ENCODE assay signal across 8 cellular contexts in the genomic region with DNA sequence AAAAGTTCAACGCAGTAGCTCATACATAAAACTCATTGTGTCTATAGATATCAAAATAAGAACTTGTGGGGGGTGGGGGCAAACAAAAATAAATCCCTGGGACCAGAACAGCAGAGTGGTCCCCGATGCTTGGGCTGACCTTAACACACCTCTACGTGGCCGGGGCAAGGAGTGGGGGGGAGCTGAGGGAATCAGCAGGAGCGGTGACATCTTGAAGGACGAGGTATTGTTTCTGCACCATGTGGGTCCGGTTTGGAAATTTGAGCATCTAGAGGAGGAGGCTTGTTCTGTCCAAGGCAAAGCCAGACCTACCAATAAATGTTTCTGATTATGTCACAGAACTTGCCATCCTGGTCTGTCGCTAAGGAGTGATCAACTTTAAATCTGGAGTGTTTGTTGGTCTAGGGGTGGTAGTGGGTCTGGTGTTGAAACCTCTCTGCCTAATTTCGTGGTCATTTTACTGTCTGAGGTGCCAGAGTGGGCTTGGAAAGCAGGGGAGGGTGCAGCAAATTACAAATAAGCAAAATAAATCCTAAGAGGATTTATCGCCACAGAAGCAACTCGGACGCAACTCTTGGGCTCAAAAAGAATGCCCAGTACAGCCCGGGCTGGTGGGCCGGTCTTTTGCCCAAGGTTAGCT. TPM values are rescaled to one million over a fixed set of nuclear protein-coding genes. Genes with fewer than 3 reads are reported as not detected.
A peak's percentile ranks its signal among the peaks of the same experiment; 100 is the strongest.
DNase-seq lines count a peak whose midpoint lies in the region; ATAC-seq, FAIRE-seq and TF ChIP-seq lines count a peak whose summit lies in the region.

No MANE protein-coding gene starts in this region.

- peaks cover 37% of the 10 kb centered on the region for H3K79me2 ChIP-seq in K562 (ENCODE audit: control insufficient read depth, insufficient read depth, low read length)

- H3K9me3 ChIP-seq in heart right ventricle (no peaks in the 10 kb centered on the region), K562 (replicated peaks; ENCODE audit: control insufficient read depth, insufficient read depth, low read depth, low read length) (no peaks in the 10 kb centered on the region), lower lobe of right lung (no peaks in the 10 kb centered on the region)

- H3K27me3 ChIP-seq in heart right ventricle (no peaks in the 10 kb centered on the region), K562 (ENCODE audit: control insufficient read depth in 2 of 2, insufficient read depth in 2 of 2, low read length in 2 of 2) (no peaks in the 10 kb centered on the region), lower lobe of right lung (ENCODE audit: low read depth) (no peaks in the 10 kb centered on the region)

- H3K9me1 ChIP-seq in K562 (ENCODE audit: control insufficient read depth, insufficient read depth, low read length), result no peaks in the 10 kb centered on the region

- TF ChIP-seq CTCF in heart right ventricle (IDR thresholded peaks at IDR 0.05) (no peak), K562 (IDR thresholded peaks at IDR 0.05 in 2 of 3, conservative IDR thresholded peaks at IDR 0.05 in 1 of 3; ENCODE audit: insufficient read depth in 2 of 3, low read depth in 1 of 3, low read length in 3 of 3) (no peak; a peak in 1 of 6 replicates), lower lobe of right lung (IDR thresholded peaks at IDR 0.05) (no peak), GM20000 (IDR thresholded peaks at IDR 0.05; ENCODE audit: extremely low read depth, missing control alignments) (no peak)

- no TSS peak for BruUV-seq in K562 (replicated peaks; lab: Mats Ljungman, UMichigan)

- in situ Hi-C loops in K562 (cut with MboI), result no loop called here

- peak overlapping the region; percentile 69 for H3K4me2 ChIP-seq in K562 (ENCODE audit: insufficient read depth, low read length)

- H2AFZ ChIP-seq in K562 (ENCODE audit: low read depth, low read length), result peak overlapping the region; percentile 90

- CTCF ChIA-PET in K562 (lab: Yijun Ruan, JAX; ENCODE audit: low intra/inter-chr PET ratio), result no interaction called here

- no peaks in the 10 kb centered on the region for H3K36me3 ChIP-seq in heart right ventricle
- H3K36me3 ChIP-seq in K562 (ENCODE audit: control insufficient read depth, insufficient read depth, low read length), result no peaks in the 10 kb centered on the region
- H3K36me3 ChIP-seq in lower lobe of right lung, result no peaks in the 10 kb centered on the region

- no peak for DNase-seq in heart right ventricle
- DNase-seq in Right ventricle myocardium inferior (ENCODE audit: missing footprints), result no peak
- DNase-seq in K562 (ENCODE audit: extremely low read depth in 1 of 4, low spot score in 3 of 4), result no peak
- DNase-seq in lower lobe of right lung, result no peak
- no peak for DNase-seq in stimulated activated CD4-positive, alpha-beta T cell treated with anti-CD3 and anti-CD28 coated beads, Interleukin-4, amount 100 ng/mL, for 1 hour
- DNase-seq in NCI-H2107 (lab: John Stamatoyannopoulos, UW), result no peak
- DNase-seq in GM20000 (ENCODE audit: low spot score), result no peak

- TF ChIP-seq POLR2A in K562 (conservative IDR thresholded peaks at IDR 0.05), result no peak

- H3K4me1 ChIP-seq in heart right ventricle (peaks cover 0 to 42% (median 29%) of the 10 kb centered on the region in 9 donors), K562 (replicated peaks in 1 of 2; ENCODE audit: control insufficient read depth in 2 of 2, insufficient read depth in 2 of 2, low read length in 2 of 2) (peaks cover 13 to 24% of the 10 kb centered on the region in 2 experiments; a peak in 4 of 5 replicates), lower lobe of right lung (peaks cover 39% of the 10 kb centered on the region)

- no peak for FAIRE-seq in K562 (lab: Jason Lieb, UNC)

- peak overlapping the region; percentile 64 to 99 (median 99) for H3K4me3 ChIP-seq in heart right ventricle
- H3K4me3 ChIP-seq in K562, result peak overlapping the region; percentile 93
- H3K4me3 ChIP-seq in lower lobe of right lung, result peak overlapping the region; percentile 98

- POLR2A ChIA-PET in K562 (lab: Yijun Ruan, JAX), result interaction anchor here (0.7 to 1.2 kb wide), 2 partner anchors 9 to 85 kb away, joined by 3 read pairs; no protein-coding TSS in a partner anchor

- peak overlapping the region; percentile 38 to 97; a peak in 3 of 4 replicates for H3K9ac ChIP-seq in K562 (ENCODE audit: insufficient read depth in 1 of 2, low read depth in 2 of 2, low read length in 2 of 2)

- intact Hi-C loops in heart right ventricle (cut with DNase I) (loop anchor here in 8 of 10 donors (2.0 to 10.0 kb wide), 9 partner anchors 53 to 343 kb away; no protein-coding TSS in a partner anchor), Right ventricle myocardium inferior (cut with DNase I) (loop anchor here (2.0 to 10.0 kb wide), 4 partner anchors 55 to 243 kb away; no protein-coding TSS in a partner anchor), K562 (cut with micrococcal nuclease) (loop anchor here (2.0 to 10.0 kb wide), 2 partner anchors 59 to 343 kb away; no protein-coding TSS in a partner anchor), lower lobe of right lung (cut with DNase I) (no loop called here)

- H3K27ac ChIP-seq in heart right ventricle (peak overlapping the region; percentile 19 to 98 (median 95)), K562 (ENCODE audit: extremely low read depth, low read depth, low read length) (peak overlapping the region; percentile 38; the same call in 1 of the 3 replicates), lower lobe of right lung (peak overlapping the region; percentile 100)

- TF ChIP-seq RAD21 in K562 (CRISPR knock-in tag; conservative IDR thresholded peaks at IDR 0.05 in 1 of 2, IDR thresholded peaks at IDR 0.05 in 1 of 2), result no peak

- H4K20me1 ChIP-seq in K562 (replicated peaks; ENCODE audit: control insufficient read depth, insufficient read depth, low read length), result peaks cover 4% of the 10 kb centered on the region; the same call in 1 of the 2 replicates

- ATAC-seq in heart right ventricle (no peak), Right ventricle myocardium inferior (no peak), K562 (no peak), lower lobe of right lung (no peak), HG02938 (IDR thresholded peaks at IDR 0.05; ENCODE audit: unreplicated experiment) (no peak)

- TF ChIP-seq EP300 in K562 (IDR thresholded peaks at IDR 0.05; ENCODE audit: low read length), result no peak

- 38 to 40% methylated on average over 14 of the region's 14 CpGs for WGBS in heart right ventricle, 2 donors
- WGBS in K562 (ENCODE audit: insufficient coverage, low coverage, missing lambda C conversion rate), result 27% methylated on average over 14 of the region's 14 CpGs

TF ChIP-seq in K562, 482 proteins besides CTCF, POLR2A, EP300 and RAD21 (continues in another document):
- no peak for TF ChIP-seq BRD4 (IDR thresholded peaks at IDR 0.05)
- TF ChIP-seq, protein P1, sequence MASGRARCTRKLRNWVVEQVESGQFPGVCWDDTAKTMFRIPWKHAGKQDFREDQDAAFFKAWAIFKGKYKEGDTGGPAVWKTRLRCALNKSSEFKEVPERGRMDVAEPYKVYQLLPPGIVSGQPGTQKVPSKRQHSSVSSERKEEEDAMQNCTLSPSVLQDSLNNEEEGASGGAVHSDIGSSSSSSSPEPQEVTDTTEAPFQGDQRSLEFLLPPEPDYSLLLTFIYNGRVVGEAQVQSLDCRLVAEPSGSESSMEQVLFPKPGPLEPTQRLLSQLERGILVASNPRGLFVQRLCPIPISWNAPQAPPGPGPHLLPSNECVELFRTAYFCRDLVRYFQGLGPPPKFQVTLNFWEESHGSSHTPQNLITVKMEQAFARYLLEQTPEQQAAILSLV (tag; IDR thresholded peaks at IDR 0.05), result no peak
- TF ChIP-seq U2AF1 (optimal IDR thresholded peaks at IDR 0.05; ENCODE audit: low read depth, low read length), result no peak
- TF ChIP-seq SPI1 (IDR thresholded peaks at IDR 0.05; ENCODE audit: borderline replicate concordance, low read depth, low read length), result no peak
- TF ChIP-seq, protein P2, sequence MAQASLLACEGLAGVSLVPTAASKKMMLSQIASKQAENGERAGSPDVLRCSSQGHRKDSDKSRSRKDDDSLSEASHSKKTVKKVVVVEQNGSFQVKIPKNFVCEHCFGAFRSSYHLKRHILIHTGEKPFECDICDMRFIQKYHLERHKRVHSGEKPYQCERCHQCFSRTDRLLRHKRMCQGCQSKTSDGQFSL (CRISPR knock-in tag; IDR thresholded peaks at IDR 0.05), result peak; percentile 63; the same call in 1 of the 2 replicates
- TF ChIP-seq, protein P2 (tag; IDR thresholded peaks at IDR 0.05), result no peak
- TF ChIP-seq HSF4 (CRISPR knock-in tag; IDR thresholded peaks at IDR 0.05; ENCODE audit: borderline replicate concordance), result no peak
- no peak for TF ChIP-seq SMC3 (conservative IDR thresholded peaks at IDR 0.05; ENCODE audit: insufficient read depth, low read depth, low read length)
- TF ChIP-seq TEAD1 (CRISPR knock-in tag; IDR thresholded peaks at IDR 0.05), result no peak
- TF ChIP-seq ZFPM2 (CRISPR knock-in tag; IDR thresholded peaks at IDR 0.05), result no peak
- no peak for TF ChIP-seq DNMT1 (IDR thresholded peaks at IDR 0.05)
- no peak for TF ChIP-seq HDAC1 (IDR thresholded peaks at IDR 0.05)
- no peak for TF ChIP-seq PML (IDR thresholded peaks at IDR 0.05; ENCODE audit: low read length)

RNA-seq across cellular contexts. Expression of a gene that starts 0.8 kb away (rescaled TPM):
- 10 to 100 TPM; 36.1 to 68.8 (median 54.6) TPM for total RNA-seq in heart right ventricle
- 10 to 100 TPM in 1 of 2 donors, 1 to 10 TPM in 1; 9.2 to 13.5 TPM for polyA plus RNA-seq in heart right ventricle
- total RNA-seq in Right ventricle myocardium inferior, result 42.8 TPM
- 50.9 and 149 TPM in 2 replicates for total RNA-seq in K562 (2011; cell fraction: chromatin; rRNA removed; ENCODE audit: low replicate concordance)
- total RNA-seq in K562 (2011; cell fraction: nucleolus; rRNA removed), result 21.8 and 31.8 TPM in 2 replicates
- 43.3 and 46.7 TPM in 2 replicates for total RNA-seq in K562 (2011; cell fraction: nucleoplasm; rRNA removed)
- total RNA-seq in K562 (2014; rRNA removed), result 21.2 and 21.4 TPM in 2 replicates
- 24.1 and 27.3 TPM in 2 replicates for total RNA-seq in K562 (2014; rRNA removed; fragmentation: Illumina TruSeq; extraction: Trizol)
- 29.9 and 32.6 TPM in 2 replicates for total RNA-seq in K562 (2015; rRNA removed; fragmentation: Illumina TruSeq; extraction: Trizol)
- total RNA-seq in K562 (2021), result 17.1 and 23.1 TPM in 2 replicates
- polyA plus RNA-seq in K562 (2011; rRNA removed), result 28.4 and 31.1 TPM in 2 replicates
- polyA plus RNA-seq in K562 (2011; cell fraction: cytosol; rRNA removed), result 15.8 and 20.2 TPM in 2 replicates
- polyA plus RNA-seq in K562 (2011; cell fraction: nucleus; rRNA removed), result 45.9 and 58.3 TPM in 2 replicates
- 16.1 and 24.1 TPM in 2 replicates for polyA plus RNA-seq in K562 (2012)
- 22.1 and 26.8 TPM in 2 replicates for polyA plus RNA-seq in K562 (2014; fragmentation: Illumina TruSeq; extraction: Trizol)
- 1 to 10 TPM; 3.1 to 3.4 TPM for polyA plus RNA-seq in K562 (2014; fragmentation: Nextera tagmentation; extraction: Ambion mirVana)
- polyA plus RNA-seq in K562 (2014; rRNA removed), result 13.1 and 15.0 TPM in 2 replicates
- 127 and 148 TPM in 2 replicates for polyA minus RNA-seq in K562 (2011; rRNA and poly(A)+ RNA removed)
- 23.8 and 34.2 TPM in 2 replicates for polyA minus RNA-seq in K562 (2011; cell fraction: cytosol; rRNA and poly(A)+ RNA removed)
- 42.3 and 86.1 TPM in 2 replicates for polyA minus RNA-seq in K562 (2011; cell fraction: nucleus; rRNA and poly(A)+ RNA removed)
- 66.4 TPM for total RNA-seq in lower lobe of right lung

Comparison
In these comparisons a context has a peak if more than half of its experiments do, and no peak if none do; other contexts are left out.
1. H3K27ac ChIP-seq: peak in every context shown above with its lines; median percentile 100 in lower lobe of right lung; 95 in heart right ventricle; 38 in K562.